10 cellular contexts compared by ENCODE assay signal in the genomic region with DNA sequence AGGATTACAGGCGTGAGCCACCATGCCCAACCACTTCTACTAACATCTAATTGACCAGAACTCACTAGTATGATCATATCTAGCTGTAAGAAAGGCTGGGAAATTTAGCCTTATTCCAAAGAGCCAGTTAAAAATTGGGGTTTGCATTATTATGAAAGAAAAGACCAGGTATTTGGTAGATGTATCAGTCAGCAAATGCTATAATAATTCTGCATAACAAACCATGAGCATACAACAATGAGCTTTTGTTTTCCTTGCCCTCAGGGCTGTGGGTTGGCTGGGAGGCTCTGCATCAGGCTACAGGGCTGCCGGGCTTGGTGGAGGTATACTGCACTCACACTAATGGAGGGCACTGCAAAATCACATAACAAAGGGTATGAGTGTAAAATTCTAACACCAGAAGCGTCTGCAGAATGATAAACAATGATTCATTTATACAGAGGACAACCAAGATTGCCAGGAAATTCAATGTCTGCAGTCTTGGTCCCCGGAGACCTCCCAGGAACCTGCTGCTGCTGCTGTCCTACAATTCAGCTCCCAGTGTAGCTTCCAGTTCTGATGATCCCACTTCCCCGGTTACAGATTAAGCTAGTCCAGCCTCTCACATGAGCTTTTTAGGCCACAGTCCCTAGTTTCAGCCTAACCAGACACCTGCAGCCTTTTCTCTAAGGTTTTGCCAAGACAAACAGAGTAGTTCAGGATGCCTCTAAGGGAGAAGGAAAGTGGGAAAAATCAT. TPM values are rescaled to one million over a fixed set of nuclear protein-coding genes. Genes with fewer than 3 reads are reported as not detected.
DNase-seq lines count a peak whose midpoint lies in the region; ATAC-seq, FAIRE-seq and TF ChIP-seq lines count a peak whose summit lies in the region.
"Had no signal": no experiment of that assay in that cellular context is flagged by ENCODE, and none has a peak within 500 bp of the region (broad histone marks: within the 10 kb centered on the region; RNA-seq: fewer than 3 reads in every experiment).

No MANE protein-coding gene starts in this region.

- H3K9me3 Mint-ChIP-seq in Caco-2 (ENCODE audit: unreplicated experiment) (no peaks in the 10 kb centered on the region), nephron progenitor cell (no peaks in the 10 kb centered on the region)
- H3K9me3 Mint-ChIP-seq: H9 had no signal

- H3K4me3 Mint-ChIP-seq in Caco-2 (ENCODE audit: unreplicated experiment) (peak overlapping the region; percentile 47), nephron progenitor cell (no peak overlapping the region)
- H3K4me3 Mint-ChIP-seq: H9 had no signal

- peak overlapping the region; percentile 56 for H3K27ac Mint-ChIP-seq in Caco-2 (ENCODE audit: unreplicated experiment)
- peak overlapping the region; percentile 62 for H3K27ac Mint-ChIP-seq in nephron progenitor cell
- H3K27ac Mint-ChIP-seq: H9 had no signal

- H3K27me3 ChIP-seq in Caco-2 (replicated peaks; ENCODE audit: control insufficient read depth, insufficient read depth, low read length) (no peaks in the 10 kb centered on the region), PC-3 (ENCODE audit: low read length) (no peaks in the 10 kb centered on the region)

- H3K9me3 ChIP-seq in Caco-2 = no peaks in the 10 kb centered on the region
- H3K9me3 ChIP-seq in PC-3 (ENCODE audit: low read length) = no peaks in the 10 kb centered on the region

- H3K4me3 ChIP-seq in Caco-2 (ENCODE audit: low read depth, low read length) = no peak overlapping the region
- H3K4me3 ChIP-seq in PC-3 (ENCODE audit: low read length) = no peak overlapping the region
- H3K4me3 ChIP-seq in fibroblast of the aortic adventitia (ENCODE audit: low read depth, low read length) = no peak overlapping the region

- DNase-seq in Caco-2 (peak in 1 of 2 experiments; percentile 18), PC-3 (peak; percentile 30), fibroblast of the aortic adventitia (ENCODE audit: low read depth) (peak; percentile 57), nephron progenitor cell (no peak), GM19239 (ENCODE audit: insufficient read length, low spot score) (no peak), NCI-H510A treated with DMSO at 0.1 percent for 48 hours (lab: John Stamatoyannopoulos, UW) (no peak), CD1c-positive myeloid dendritic cell (ENCODE audit: extremely low spot score) (no peak), NCI-H345 treated with DMSO at 0.1 percent for 48 hours (lab: John Stamatoyannopoulos, UW; ENCODE audit: unreplicated experiment) (no peak)
- DNase-seq: H9, left cardiac atrium had no signal

- no peaks in the 10 kb centered on the region for H3K36me3 ChIP-seq in Caco-2 (ENCODE audit: control insufficient read depth, insufficient read depth, low read length)
- H3K36me3 ChIP-seq in PC-3 (ENCODE audit: low read depth, low read length) = no peaks in the 10 kb centered on the region

- no peak overlapping the region for H3K9ac ChIP-seq in PC-3 (ENCODE audit: low read length)

- no peaks in the 10 kb centered on the region for H3K36me3 Mint-ChIP-seq in Caco-2 (ENCODE audit: insufficient read depth, unreplicated experiment)
- no peaks in the 10 kb centered on the region for H3K36me3 Mint-ChIP-seq in nephron progenitor cell (ENCODE audit: low read depth)

- H3K27me3 Mint-ChIP-seq in Caco-2 (ENCODE audit: insufficient read depth, unreplicated experiment) = no peaks in the 10 kb centered on the region
- peaks cover 2% of the 10 kb centered on the region for H3K27me3 Mint-ChIP-seq in nephron progenitor cell (ENCODE audit: low read depth, poor library complexity)

- H3K27ac ChIP-seq in PC-3 (ENCODE audit: low read length) = no peak overlapping the region

- H3K79me2 ChIP-seq in PC-3 (ENCODE audit: low read length) = no peaks in the 10 kb centered on the region

- TF ChIP-seq CTCF in Caco-2 (IDR thresholded peaks at IDR 0.05; ENCODE audit: insufficient read depth in 1 of 2, low read depth in 1 of 2, low read length in 1 of 2, severe bottlenecking in 1 of 2, unreplicated experiment in 1 of 2) (no peak), PC-3 (conservative IDR thresholded peaks at IDR 0.05; ENCODE audit: low read depth, low read length) (no peak), fibroblast of the aortic adventitia (IDR thresholded peaks at IDR 0.05; ENCODE audit: insufficient read depth, low read length) (no peak), nephron progenitor cell (IDR thresholded peaks at IDR 0.05) (no peak)

- H3K4me1 ChIP-seq in Caco-2 = peaks cover 23% of the 10 kb centered on the region
- peaks cover 29% of the 10 kb centered on the region for H3K4me1 ChIP-seq in PC-3 (ENCODE audit: insufficient read depth, low read length)

- H3K4me1 Mint-ChIP-seq in Caco-2 (ENCODE audit: low read depth, unreplicated experiment) = peaks cover 32% of the 10 kb centered on the region
- peaks cover 40% of the 10 kb centered on the region for H3K4me1 Mint-ChIP-seq in nephron progenitor cell

- no peaks in the 10 kb centered on the region for H4K20me1 ChIP-seq in PC-3 (ENCODE audit: low read length)

- no peaks in the 10 kb centered on the region for H3K9me2 ChIP-seq in PC-3 (replicated peaks; ENCODE audit: low read length)

- no peaks in the 10 kb centered on the region for H3F3A ChIP-seq in PC-3 (ENCODE audit: low read length, unreplicated experiment)

- intact Hi-C loops in Caco-2 (cut with micrococcal nuclease; ENCODE audit: unreplicated experiment) = loop anchor here (1.0 kb wide), 1 partner anchor 32 kb away; no protein-coding TSS in a partner anchor
- intact Hi-C loops in PC-3 (cut with micrococcal nuclease) = no loop called here

- ATAC-seq in PC-3 = peak; percentile 55

- CTCF ChIA-PET in Caco-2 (lab: Charles Lee) = interaction anchor here (0.7 to 1.4 kb wide), 3 partner anchors 31 to 120 kb away, joined by 3 to 4 read pairs (median 4); no protein-coding TSS in a partner anchor
- CTCF ChIA-PET in PC-3 (lab: Charles Lee) = interaction anchor here (1.3 kb wide), 1 partner anchor 94 kb away, joined by 3 read pairs; no protein-coding TSS in a partner anchor

- no peak overlapping the region for H3K4me2 ChIP-seq in PC-3 (ENCODE audit: low read length)

- POLR2A ChIA-PET in Caco-2 (lab: Charles Lee) = no interaction called here
- POLR2A ChIA-PET in PC-3 (lab: Charles Lee; ENCODE audit: unreplicated experiment) = no interaction called here

- BruUV-seq in Caco-2 (replicated peaks; lab: Mats Ljungman, UMichigan) = no TSS peak
- BruUV-seq in PC-3 (replicated peaks; lab: Mats Ljungman, UMichigan) = no TSS peak

- H2AFZ ChIP-seq in PC-3 (ENCODE audit: low read length) = no peak overlapping the region

- FAIRE-seq in GM19239 (lab: Jason Lieb, UNC) = no peak

RNA-seq across cellular contexts. Expression of a gene that starts 32.2 kb away (rescaled TPM):
- 3.4 and 4.1 TPM in 2 replicates for total RNA-seq in Caco-2 (2022)
- 0.87 and 0.98 TPM in 2 replicates for total RNA-seq in PC-3 (2014; rRNA removed)
- 19.4 and 87.6 TPM in 2 replicates for total RNA-seq in fibroblast of the aortic adventitia (ENCODE audit: low replicate concordance)

Comparison
In these comparisons a context has a peak if more than half of its experiments do, and no peak if none do; other contexts are left out.
1. DNase-seq: peak in PC-3 (single experiment) and fibroblast of the aortic adventitia (single experiment); none in nephron progenitor cell (single experiment), GM19239 (single experiment), NCI-H510A treated with DMSO at 0.1 percent for 48 hours (single experiment), CD1c-positive myeloid dendritic cell (single experiment) and NCI-H345 treated with DMSO at 0.1 percent for 48 hours (single experiment).